ENCODE assay signal across 1 cellular context in genomic region chr1:975896-976683, GRCh38.
TF ChIP-seq lines count a peak whose summit lies in the region.

No MANE protein-coding gene starts in this region.

TF ChIP-seq in HepG2, 621 proteins besides CTCF, POLR2A, EP300 and RAD21 (continued from another document):
- TF ChIP-seq SMAD1 (CRISPR knock-in tag; IDR thresholded peaks at IDR 0.05; ENCODE audit: borderline replicate concordance, low read depth) = no peak
- peak; percentile 71 for TF ChIP-seq STAG1 (CRISPR knock-in tag; IDR thresholded peaks at IDR 0.05)
- TF ChIP-seq ZNF292 (CRISPR knock-in tag; IDR thresholded peaks at IDR 0.05; ENCODE audit: borderline replicate concordance, low read depth) = no peak
- peak; percentile 54; the same call in 1 of the 2 replicates for TF ChIP-seq ZFP91 (CRISPR knock-in tag; IDR thresholded peaks at IDR 0.05; ENCODE audit: borderline replicate concordance)
- no peak for TF ChIP-seq ARHGAP35 (CRISPR knock-in tag; IDR thresholded peaks at IDR 0.05; ENCODE audit: borderline replicate concordance)
- TF ChIP-seq ZNF563 (CRISPR knock-in tag; IDR thresholded peaks at IDR 0.05) = no peak
- peak; percentile 76; the same call in 1 of the 2 replicates for TF ChIP-seq MTA1 (CRISPR knock-in tag; IDR thresholded peaks at IDR 0.05; ENCODE audit: borderline replicate concordance)
- TF ChIP-seq ZNF780A (CRISPR knock-in tag; IDR thresholded peaks at IDR 0.05) = no peak
- no peak for TF ChIP-seq ZNF33B (CRISPR knock-in tag; IDR thresholded peaks at IDR 0.05)
- TF ChIP-seq KDM5B (CRISPR knock-in tag; IDR thresholded peaks at IDR 0.05; ENCODE audit: borderline replicate concordance) = peak; percentile 50; the same call in 1 of the 2 replicates
- TF ChIP-seq ZFY (CRISPR knock-in tag; IDR thresholded peaks at IDR 0.05) = peak; percentile 30; the same call in 1 of the 2 replicates
- peak; percentile 37; the same call in 1 of the 2 replicates for TF ChIP-seq MYC (CRISPR knock-in tag; IDR thresholded peaks at IDR 0.05; ENCODE audit: borderline replicate concordance)
- no peak for TF ChIP-seq USF2 (IDR thresholded peaks at IDR 0.05; ENCODE audit: low read depth, low read length)
- TF ChIP-seq USF2 (CRISPR knock-in tag; IDR thresholded peaks at IDR 0.05; ENCODE audit: borderline replicate concordance) = no peak
- TF ChIP-seq ZNF276 (CRISPR knock-in tag; IDR thresholded peaks at IDR 0.05; ENCODE audit: low read depth) = 0 out of 2 replicates have a peak, but pooled peaks have one; percentile 66
- TF ChIP-seq E2F2 (CRISPR knock-in tag; IDR thresholded peaks at IDR 0.05; ENCODE audit: borderline replicate concordance) = no peak
- peak; percentile 28; the same call in 1 of the 2 replicates for TF ChIP-seq ZGPAT (CRISPR knock-in tag; IDR thresholded peaks at IDR 0.05)
- no peak for TF ChIP-seq U2AF2 (IDR thresholded peaks at IDR 0.05; ENCODE audit: low read depth, low read length)
- TF ChIP-seq ARID4A (CRISPR knock-in tag; IDR thresholded peaks at IDR 0.05; ENCODE audit: borderline replicate concordance) = peak; percentile 44; the same call in 1 of the 2 replicates
